In genomic region chr1:204572923-204573562, GRCh38 we compare ENCODE assay signal across 13 cellular contexts.
"Had no signal": no experiment of that assay in that cellular context is flagged by ENCODE, and none has a peak within 500 bp of the region (broad histone marks: within the 10 kb centered on the region; RNA-seq: fewer than 3 reads in every experiment).

No MANE protein-coding gene starts in this region.

- H3K4me3 Mint-ChIP-seq: activated T-helper 17 cell treated with anti-CD3 and anti-CD28 coated beads, Interleukin-2, amount 50 U/mL, for 72 hours; neural progenitor cell had no signal

- H3K4me2 ChIP-seq: neural progenitor cell had no signal

- H3K36me3 Mint-ChIP-seq: neural progenitor cell had no signal

- H3K4me3 ChIP-seq: adrenal gland, colonic mucosa, heart left ventricle, lung, neural progenitor cell, ovary, stomach, testis had no signal

- H3K9me3 Mint-ChIP-seq: activated T-helper 17 cell treated with anti-CD3 and anti-CD28 coated beads, Interleukin-2, amount 50 U/mL, for 72 hours; neural progenitor cell had no signal

- H3K4me1 Mint-ChIP-seq: activated T-helper 17 cell treated with anti-CD3 and anti-CD28 coated beads, Interleukin-2, amount 50 U/mL, for 72 hours had no signal

- H2AFZ ChIP-seq: neural progenitor cell had no signal

- H3K27ac Mint-ChIP-seq: activated T-helper 17 cell treated with anti-CD3 and anti-CD28 coated beads, Interleukin-2, amount 50 U/mL, for 72 hours; neural progenitor cell had no signal

- H3K27me3 ChIP-seq: adrenal gland, colonic mucosa, heart left ventricle, ovary, stomach, testis had no signal

- H3K36me3 ChIP-seq: adrenal gland, colonic mucosa, neural progenitor cell, ovary had no signal

- DNase-seq: activated naive CD4-positive, alpha-beta T cell treated with anti-CD3 and anti-CD28 coated beads, Interleukin-2, amount 50 U/mL, for 16 hours; caudate nucleus; colonic mucosa; heart left ventricle; midbrain; ovary; stomach; testis had no signal

- ATAC-seq: activated T-helper 17 cell treated with anti-CD3 and anti-CD28 coated beads, Interleukin-2, amount 50 U/mL, for 72 hours; heart left ventricle; sciatic nerve had no signal

- H3K27ac ChIP-seq: adrenal gland, colonic mucosa, heart left ventricle, neural progenitor cell, ovary, stomach, testis had no signal

- H3K4me1 ChIP-seq: colonic mucosa, testis had no signal

- H3K9me3 ChIP-seq: adrenal gland, colonic mucosa, heart left ventricle, ovary, stomach, testis had no signal

- H3K27me3 Mint-ChIP-seq: activated T-helper 17 cell treated with anti-CD3 and anti-CD28 coated beads, Interleukin-2, amount 50 U/mL, for 72 hours had no signal
